In the genomic region with DNA sequence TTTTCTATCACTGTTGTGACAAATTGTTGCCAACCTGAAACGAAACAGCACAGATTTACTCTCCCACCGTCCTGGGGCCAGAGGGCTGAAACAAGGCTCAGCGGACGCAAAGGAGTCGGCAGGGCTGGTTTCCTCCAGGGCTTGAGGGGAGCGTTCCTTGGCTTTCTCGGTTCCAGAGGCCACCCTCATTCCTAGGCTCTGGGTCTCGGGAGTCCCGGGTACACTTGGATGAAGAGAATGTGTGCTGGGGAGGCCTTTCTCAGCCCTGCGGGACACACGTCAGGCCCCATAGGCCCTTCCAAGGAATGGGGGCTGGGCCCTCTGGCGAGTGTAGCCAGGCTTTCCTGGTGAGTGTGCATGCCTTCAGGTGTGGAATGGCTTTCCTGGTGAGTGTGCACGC, we compare ENCODE assay signal across 1 cellular context.
TF ChIP-seq lines count a peak whose summit lies in the region.

No MANE protein-coding gene starts in this region.

TF ChIP-seq in H1, 55 proteins besides CTCF, POLR2A, EP300 and RAD21 (continued from another document):
- TF ChIP-seq CHD7 (IDR thresholded peaks at IDR 0.05; ENCODE audit: insufficient replicate concordance, low read length) (no peak), EZH2 (IDR thresholded peaks at IDR 0.05; ENCODE audit: low read depth, low read length, severe bottlenecking) (no peak), JUND (IDR thresholded peaks at IDR 0.05; ENCODE audit: low read length) (no peak), POU5F1 (IDR thresholded peaks at IDR 0.05; ENCODE audit: low read depth, low read length) (no peak), TAF7 (optimal IDR thresholded peaks at IDR 0.05; ENCODE audit: borderline replicate concordance, low read depth, low read length) (no peak), RNF2 (IDR thresholded peaks at IDR 0.05; ENCODE audit: borderline replicate concordance, low read depth, low read length, missing control alignments, poor library complexity, severe bottlenecking) (no peak), BRCA1 (IDR thresholded peaks at IDR 0.05; ENCODE audit: low read depth, low read length) (no peak), ATF2 (IDR thresholded peaks at IDR 0.05; ENCODE audit: low read length) (no peak), CHD2 (IDR thresholded peaks at IDR 0.05; ENCODE audit: low read length) (no peak), SIX5 (IDR thresholded peaks at IDR 0.05; ENCODE audit: low read depth, low read length) (no peak), BCL11A (IDR thresholded peaks at IDR 0.05; ENCODE audit: low read depth in 2 of 2, low read length in 2 of 2) (no peak), POLR2AphosphoS5 (IDR thresholded peaks at IDR 0.05; ENCODE audit: low read depth, low read length) (no peak)
TF ChIP-seq in H1: peak in this region for 0.
